ENCODE assay signal across 8 cellular contexts in genomic region chr1:46246548-46247432, GRCh38. TPM values are rescaled to one million over a fixed set of nuclear protein-coding genes. Genes with fewer than 3 reads are reported as not detected.
A peak's percentile ranks its signal among the peaks of the same experiment; 100 is the strongest.
DNase-seq lines count a peak whose midpoint lies in the region; ATAC-seq and TF ChIP-seq lines count a peak whose summit lies in the region.

No MANE protein-coding gene starts in this region.

- peaks cover 25% of the 10 kb centered on the region for H3K79me2 ChIP-seq in ACC112 (ENCODE audit: control insufficient read depth, insufficient read depth, low read length, unreplicated experiment)

- H4K8ac ChIP-seq in neuronal stem cell (ENCODE audit: low read depth, low read length), result no peak overlapping the region

- peak overlapping the region; percentile 97 for H3K23ac ChIP-seq in neuronal stem cell (ENCODE audit: low read depth, low read length, poor library complexity)

- H3K18ac ChIP-seq in neuronal stem cell (ENCODE audit: low read length), result peak overlapping the region; percentile 99

- peak overlapping the region; percentile 96 for H3K4me3 Mint-ChIP-seq in activated T-cell treated with anti-CD3 and anti-CD28 coated beads, Interleukin-2, amount 50 U/mL, for 24 hours

- no peaks in the 10 kb centered on the region for H3K27me3 ChIP-seq in ACC112 (ENCODE audit: insufficient read depth, low read length)
- H3K27me3 ChIP-seq in neuronal stem cell (ENCODE audit: control insufficient read depth in 3 of 3, insufficient read depth in 3 of 3, low read depth in 1 of 3, low read length in 3 of 3), result no peaks in the 10 kb centered on the region
- no peaks in the 10 kb centered on the region for H3K27me3 ChIP-seq in thymus (ENCODE audit: control insufficient read depth, insufficient read depth)

- no peak overlapping the region for H2BK12ac ChIP-seq in neuronal stem cell (ENCODE audit: low read length)

- peak overlapping the region; percentile 98 for H3K27ac Mint-ChIP-seq in activated T-cell treated with anti-CD3 and anti-CD28 coated beads, Interleukin-2, amount 50 U/mL, for 24 hours

- no peak overlapping the region for H3K14ac ChIP-seq in neuronal stem cell (ENCODE audit: low read length)

- peaks cover 43% of the 10 kb centered on the region for H3K36me3 Mint-ChIP-seq in activated T-cell treated with anti-CD3 and anti-CD28 coated beads, Interleukin-2, amount 50 U/mL, for 24 hours (ENCODE audit: low read depth)

- WGBS in neuronal stem cell (ENCODE audit: extremely low coverage in 2 of 2, insufficient read length in 2 of 2, insufficient replicate concordance in 1 of 2), 2 donors, result no CpG with 5 or more reads among the region's 34 CpGs
- 3% methylated on average over 34 of the region's 34 CpGs for WGBS in thymus

- no peak for TF ChIP-seq CTCF in fibroblast of pulmonary artery (IDR thresholded peaks at IDR 0.05; ENCODE audit: low read length, missing control alignments)

- no peak overlapping the region for H2BK15ac ChIP-seq in neuronal stem cell (ENCODE audit: low read length)

- H3K9ac ChIP-seq in neuronal stem cell (ENCODE audit: low read depth, low read length, poor library complexity), result peak overlapping the region; percentile 89

- H3K27ac ChIP-seq in ACC112 (ENCODE audit: low read depth, low read length), result peak overlapping the region; percentile 57
- no peak overlapping the region for H3K27ac ChIP-seq in neuronal stem cell (replicated peaks; ENCODE audit: low read length)
- H3K27ac ChIP-seq in thymus (ENCODE audit: low read depth), result peak overlapping the region; percentile 1

- H3K9me3 ChIP-seq in neuronal stem cell (replicated peaks in 1 of 2; ENCODE audit: control insufficient read depth in 2 of 2, insufficient read depth in 1 of 2, low read depth in 1 of 2, low read length in 2 of 2) (no peaks in the 10 kb centered on the region), thymus (ENCODE audit: control insufficient read depth) (peaks cover 1% of the 10 kb centered on the region)

- H2BK5ac ChIP-seq in neuronal stem cell (ENCODE audit: low read length), result no peak overlapping the region

- H3K4me1 ChIP-seq in ACC112 (ENCODE audit: control insufficient read depth, insufficient read depth, low read length, unreplicated experiment) (peaks cover 13% of the 10 kb centered on the region), neuronal stem cell (ENCODE audit: control insufficient read depth in 2 of 2, insufficient read depth in 1 of 2, low read depth in 1 of 2, low read length in 2 of 2) (peaks cover 4 to 13% of the 10 kb centered on the region in 2 donors), thymus (ENCODE audit: control insufficient read depth, insufficient read depth, low read length) (peaks cover 17% of the 10 kb centered on the region)

- H3K4me1 Mint-ChIP-seq in activated T-cell treated with anti-CD3 and anti-CD28 coated beads, Interleukin-2, amount 50 U/mL, for 24 hours (ENCODE audit: low read depth), result peaks cover 31% of the 10 kb centered on the region

- peaks cover 10% of the 10 kb centered on the region for H3K79me1 ChIP-seq in neuronal stem cell (ENCODE audit: low read depth, low read length)

- H2AK5ac ChIP-seq in neuronal stem cell (ENCODE audit: low read depth, low read length), result no peak overlapping the region

- no peaks in the 10 kb centered on the region for H3K27me3 Mint-ChIP-seq in activated T-cell treated with anti-CD3 and anti-CD28 coated beads, Interleukin-2, amount 50 U/mL, for 24 hours

- DNase-seq in NCI-H345 treated with DMSO at 0.1 percent for 48 hours (lab: John Stamatoyannopoulos, UW; ENCODE audit: unreplicated experiment) (peak; percentile 51), fibroblast of pulmonary artery (ENCODE audit: low read depth) (peak; percentile 46), neuronal stem cell (ENCODE audit: low spot score) (no peak)
- DNase-seq in activated T-cell treated with anti-CD3 and anti-CD28 coated beads, Interleukin-2, amount 50 U/mL, for 24 hours, result no peak

- ATAC-seq in GM18502 (IDR thresholded peaks at IDR 0.05; ENCODE audit: poor library complexity, unreplicated experiment), result peak; percentile 54
- peak; percentile 68 for ATAC-seq in HG02885 (IDR thresholded peaks at IDR 0.05; ENCODE audit: poor library complexity, unreplicated experiment)

- no peak overlapping the region for H4K91ac ChIP-seq in neuronal stem cell (ENCODE audit: low read depth, low read length, poor library complexity)

- peak overlapping the region; percentile 87 for H2AFZ ChIP-seq in ACC112 (ENCODE audit: low read length, unreplicated experiment)
- peak overlapping the region; percentile 98 for H2AFZ ChIP-seq in neuronal stem cell (ENCODE audit: low read length)

- peak overlapping the region; percentile 90 for H3K4me2 ChIP-seq in neuronal stem cell (ENCODE audit: insufficient read depth, low read length, poor library complexity, severe bottlenecking)

- H3K36me3 ChIP-seq in ACC112 (ENCODE audit: insufficient read depth, low read length), result peaks cover 6% of the 10 kb centered on the region; the same call in 1 of the 2 replicates
- peaks cover 17 to 31% of the 10 kb centered on the region in 2 donors for H3K36me3 ChIP-seq in neuronal stem cell (replicated peaks in 1 of 2; ENCODE audit: control insufficient read depth in 2 of 2, insufficient read depth in 2 of 2, low read length in 2 of 2)
- H3K36me3 ChIP-seq in thymus (ENCODE audit: control insufficient read depth, insufficient read depth), result peaks cover 12% of the 10 kb centered on the region

- H2BK120ac ChIP-seq in neuronal stem cell (ENCODE audit: low read depth, low read length), result no peak overlapping the region

- H3K9me3 Mint-ChIP-seq in activated T-cell treated with anti-CD3 and anti-CD28 coated beads, Interleukin-2, amount 50 U/mL, for 24 hours, result no peaks in the 10 kb centered on the region

- peak overlapping the region; percentile 79 for H3K4me3 ChIP-seq in ACC112 (ENCODE audit: low read depth, low read length)
- H3K4me3 ChIP-seq in fibroblast of pulmonary artery (replicated peaks; ENCODE audit: low read depth, low read length), result peak overlapping the region; percentile 82
- peak overlapping the region; percentile 85 to 90 for H3K4me3 ChIP-seq in neuronal stem cell (ENCODE audit: low read length in 2 of 2)
- H3K4me3 ChIP-seq in thymus (ENCODE audit: low read length), result peak overlapping the region; percentile 48

- H3K4ac ChIP-seq in neuronal stem cell (ENCODE audit: low read length), result no peak overlapping the region

RNA-seq across cellular contexts. Expression of gene RAD54L, which starts 0.8 kb away (rescaled TPM):
- 16.4 TPM for polyA plus RNA-seq in neuronal stem cell (2013, experiment 1 of 2)
- polyA plus RNA-seq in neuronal stem cell (2013, experiment 2 of 2), result 16.6 TPM
- polyA plus RNA-seq in thymus, result 2.6 TPM

RNA-seq across cellular contexts. Expression of gene LURAP1, which starts 43.7 kb away (rescaled TPM):
- 2.2 TPM for polyA plus RNA-seq in neuronal stem cell (2013, experiment 1 of 2)
- 2.5 TPM for polyA plus RNA-seq in neuronal stem cell (2013, experiment 2 of 2)
- polyA plus RNA-seq in thymus, result 1.5 TPM

RNA-seq across cellular contexts. Expression of gene POMGNT1, which starts 48.6 kb away (rescaled TPM):
- 61.7 TPM for polyA plus RNA-seq in neuronal stem cell (2013, experiment 1 of 2)
- 64.1 TPM for polyA plus RNA-seq in neuronal stem cell (2013, experiment 2 of 2)
- 44.9 TPM for polyA plus RNA-seq in thymus

RNA-seq across cellular contexts. Expression of gene LRRC41, which starts 56.6 kb away (rescaled TPM):
- 39.1 TPM for polyA plus RNA-seq in neuronal stem cell (2013, experiment 1 of 2)
- polyA plus RNA-seq in neuronal stem cell (2013, experiment 2 of 2), result 39.3 TPM
- 24.1 TPM for polyA plus RNA-seq in thymus

RNA-seq across cellular contexts. Expression of gene UQCRH, which starts 56.7 kb away (rescaled TPM):
- 600 TPM for polyA plus RNA-seq in neuronal stem cell (2013, experiment 1 of 2)
- polyA plus RNA-seq in neuronal stem cell (2013, experiment 2 of 2), result 598 TPM
- polyA plus RNA-seq in thymus, result 507 TPM

Comparison
In these comparisons a context has a peak if more than half of its experiments do, and no peak if none do; other contexts are left out.
1. DNase-seq: peak in NCI-H345 treated with DMSO at 0.1 percent for 48 hours (single experiment) and fibroblast of pulmonary artery (single experiment); none in activated T-cell treated with anti-CD3 and anti-CD28 coated beads, Interleukin-2, amount 50 U/mL, for 24 hours (single experiment) and neuronal stem cell (single experiment).
2. Peak in every context shown above with its lines, with median percentiles within 50 percentile points of each other: H3K4me3 ChIP-seq.